In the genomic region with DNA sequence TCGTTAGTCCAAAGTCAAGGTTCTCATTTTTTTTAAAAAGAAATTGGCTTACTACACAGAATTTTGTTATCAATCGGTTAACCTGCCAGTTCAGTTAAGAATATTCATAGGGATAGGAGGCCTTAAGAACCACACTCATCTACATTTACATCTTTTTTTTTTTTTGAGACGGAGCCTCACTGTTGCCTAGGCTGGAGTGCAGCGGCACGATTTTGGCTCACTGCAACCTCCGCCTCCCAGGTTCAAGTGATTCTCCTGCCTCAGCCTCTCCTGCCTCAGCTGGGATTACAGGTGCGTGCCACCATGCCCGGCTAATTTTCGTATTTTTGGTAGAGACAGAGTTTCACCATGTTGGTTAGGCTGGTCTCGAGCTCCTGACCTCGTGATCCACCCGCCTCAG, we compare ENCODE assay signal across 23 cellular contexts. TPM values are rescaled to one million over a fixed set of nuclear protein-coding genes. Genes with fewer than 3 reads are reported as not detected.
A peak's percentile ranks its signal among the peaks of the same experiment; 100 is the strongest.
DNase-seq lines count a peak whose midpoint lies in the region; ATAC-seq and TF ChIP-seq lines count a peak whose summit lies in the region.
"Had no signal": no experiment of that assay in that cellular context is flagged by ENCODE, and none has a peak within 500 bp of the region (broad histone marks: within the 10 kb centered on the region; RNA-seq: fewer than 3 reads in every experiment).

No MANE protein-coding gene starts in this region.

- H3K4me3 Mint-ChIP-seq in T-helper 2 cell treated with Interferon-gamma antibody and Interleukin-4, amounts not matched to agents 5 μg/mL and 100 μg/mL, for 36 hours: peak overlapping the region; percentile 65
- H3K4me3 Mint-ChIP-seq in activated naive CD8-positive, alpha-beta T cell treated with anti-CD3 and anti-CD28 coated beads for 36 hours: no peak overlapping the region
- no peak overlapping the region for H3K4me3 Mint-ChIP-seq in nephron progenitor cell
- H3K4me3 Mint-ChIP-seq: brain, endodermal cell, mesothelial cell of epicardium, T-cell, type B pancreatic cell had no signal

- peaks cover 75% of the 10 kb centered on the region for H3K4me1 Mint-ChIP-seq in T-helper 2 cell treated with Interferon-gamma antibody and Interleukin-4, amounts not matched to agents 5 μg/mL and 100 μg/mL, for 36 hours (ENCODE audit: low read depth)
- peaks cover 35% of the 10 kb centered on the region for H3K4me1 Mint-ChIP-seq in activated naive CD8-positive, alpha-beta T cell treated with anti-CD3 and anti-CD28 coated beads for 36 hours
- H3K4me1 Mint-ChIP-seq in nephron progenitor cell: peaks cover 5% of the 10 kb centered on the region

- H3K27ac Mint-ChIP-seq in T-helper 2 cell treated with Interferon-gamma antibody and Interleukin-4, amounts not matched to agents 5 μg/mL and 100 μg/mL, for 36 hours: peak overlapping the region; percentile 85
- H3K27ac Mint-ChIP-seq in activated naive CD8-positive, alpha-beta T cell treated with anti-CD3 and anti-CD28 coated beads for 36 hours: peak overlapping the region; percentile 34
- peak overlapping the region; percentile 66 for H3K27ac Mint-ChIP-seq in nephron progenitor cell

- TF ChIP-seq EP300 in suprapubic skin (IDR thresholded peaks at IDR 0.05): no peak

- peaks cover 68% of the 10 kb centered on the region for H3F3A ChIP-seq in GM23248 (ENCODE audit: insufficient read depth)

- H3K27ac ChIP-seq in GM23248 (peak overlapping the region; percentile 65), suprapubic skin (no peak overlapping the region)
- H3K27ac ChIP-seq: WERI-Rb-1 had no signal

- H3K4me2 ChIP-seq in GM23248 (ENCODE audit: unreplicated experiment): peak overlapping the region; percentile 48

- H3K4me1 ChIP-seq in GM23248 (ENCODE audit: insufficient read depth) (peaks cover 30% of the 10 kb centered on the region), suprapubic skin (peaks cover 3% of the 10 kb centered on the region)
- H3K4me1 ChIP-seq: BE2C had no signal

- no peaks in the 10 kb centered on the region for H3K9me2 ChIP-seq in GM23248 (ENCODE audit: insufficient read depth)

- peaks cover 71% of the 10 kb centered on the region for H3K36me3 Mint-ChIP-seq in T-helper 2 cell treated with Interferon-gamma antibody and Interleukin-4, amounts not matched to agents 5 μg/mL and 100 μg/mL, for 36 hours (ENCODE audit: low read depth)
- H3K36me3 Mint-ChIP-seq in activated naive CD8-positive, alpha-beta T cell treated with anti-CD3 and anti-CD28 coated beads for 36 hours: peaks cover 35% of the 10 kb centered on the region
- H3K36me3 Mint-ChIP-seq in nephron progenitor cell (ENCODE audit: low read depth): peaks cover 29% of the 10 kb centered on the region

- no peak overlapping the region for H2AFZ ChIP-seq in GM23248

- no peak for ATAC-seq in HG03280 (IDR thresholded peaks at IDR 0.05; ENCODE audit: unreplicated experiment)
- ATAC-seq: T-cell had no signal

- peaks cover under 1% of the 10 kb centered on the region for H3K9me3 Mint-ChIP-seq in T-helper 2 cell treated with Interferon-gamma antibody and Interleukin-4, amounts not matched to agents 5 μg/mL and 100 μg/mL, for 36 hours
- H3K9me3 Mint-ChIP-seq in activated naive CD8-positive, alpha-beta T cell treated with anti-CD3 and anti-CD28 coated beads for 36 hours: no peaks in the 10 kb centered on the region
- H3K9me3 Mint-ChIP-seq in nephron progenitor cell: no peaks in the 10 kb centered on the region
- H3K9me3 Mint-ChIP-seq: activated T-helper 1 cell treated with anti-CD3 and anti-CD28 coated beads, Interleukin-12 subunit alpha, Interleukin-12 subunit beta, Interleukin-2, Interleukin-4 antibody, amounts not matched to agents 30 ng/mL and 10 ng/mL and 1 ng/mL, durations not matched to agents 14 hours and 24 hours and 36 hours; brain; endodermal cell; IgD-negative memory B cell; mesothelial cell of epicardium; stimulated activated naive CD8-positive, alpha-beta T cell treated with anti-CD3 and anti-CD28 coated beads, Interleukin-15, amount 100 ng/mL, for 72 hours; T-cell; type B pancreatic cell had no signal

- H4K20me1 ChIP-seq in GM23248 (ENCODE audit: insufficient read depth): no peaks in the 10 kb centered on the region

- no peak for TF ChIP-seq POLR2A in suprapubic skin (IDR thresholded peaks at IDR 0.05)

- H3K27me3 ChIP-seq in GM23248 (replicated peaks; ENCODE audit: insufficient read depth): no peaks in the 10 kb centered on the region
- H3K27me3 ChIP-seq in suprapubic skin: no peaks in the 10 kb centered on the region
- H3K27me3 ChIP-seq: BE2C had no signal

- WGBS in GM23248 (ENCODE audit: low coverage in 1 of 2, low lambda C conversion rate in 2 of 2, missing lambda C conversion rate in 2 of 2), 2 experiments: 96 to 98% methylated on average over 12 of the region's 12 CpGs
- 94% methylated on average over 12 of the region's 12 CpGs for WGBS in suprapubic skin

- no peaks in the 10 kb centered on the region for H3K27me3 Mint-ChIP-seq in T-helper 2 cell treated with Interferon-gamma antibody and Interleukin-4, amounts not matched to agents 5 μg/mL and 100 μg/mL, for 36 hours (ENCODE audit: low read depth)
- no peaks in the 10 kb centered on the region for H3K27me3 Mint-ChIP-seq in activated naive CD8-positive, alpha-beta T cell treated with anti-CD3 and anti-CD28 coated beads for 36 hours
- H3K27me3 Mint-ChIP-seq in nephron progenitor cell (ENCODE audit: low read depth, poor library complexity): no peaks in the 10 kb centered on the region
- H3K27me3 Mint-ChIP-seq: brain; IgD-negative memory B cell; stimulated activated naive CD8-positive, alpha-beta T cell treated with anti-CD3 and anti-CD28 coated beads, Interleukin-15, amount 100 ng/mL, for 72 hours; T-cell; type B pancreatic cell had no signal

- H3K9ac ChIP-seq in GM23248: no peak overlapping the region

- H3K36me3 ChIP-seq in GM23248 (ENCODE audit: low read depth): peaks cover 19% of the 10 kb centered on the region
- peaks cover 28% of the 10 kb centered on the region for H3K36me3 ChIP-seq in suprapubic skin

- H3K4me3 ChIP-seq in GM23248: no peak overlapping the region
- H3K4me3 ChIP-seq in suprapubic skin: no peak overlapping the region

- no peak for TF ChIP-seq CTCF in nephron progenitor cell (IDR thresholded peaks at IDR 0.05)
- TF ChIP-seq CTCF in suprapubic skin (IDR thresholded peaks at IDR 0.05): no peak

- no peaks in the 10 kb centered on the region for H3K9me3 ChIP-seq in GM23248 (ENCODE audit: low read depth)
- no peaks in the 10 kb centered on the region for H3K9me3 ChIP-seq in suprapubic skin
- H3K9me3 ChIP-seq: BE2C had no signal

- in situ Hi-C loops in GM23248 (cut with MboI): no loop called here

- peaks cover 6% of the 10 kb centered on the region; the same call in 1 of the 2 replicates for H3K79me2 ChIP-seq in GM23248 (ENCODE audit: insufficient read depth)

- DNase-seq in T-helper 2 cell treated with Interferon-gamma antibody and Interleukin-4, amounts not matched to agents 5 μg/mL and 100 μg/mL, for 36 hours (ENCODE audit: low spot score): no peak
- DNase-seq in T-helper 2 cell (no peak), GM23248 (no peak), nephron progenitor cell (no peak), suprapubic skin (ENCODE audit: low spot score in 2 of 2) (no peak), globus pallidus (ENCODE audit: low spot score) (no peak)
- DNase-seq in activated naive CD8-positive, alpha-beta T cell treated with anti-CD3 and anti-CD28 coated beads for 36 hours: no peak
- DNase-seq: 8988T, BE2C, Calu3, endodermal cell, NCI-H1694, NCI-H748 treated with DMSO at 0.1 percent for 48 hours, SHP77, T-cell, WERI-Rb-1 had no signal

RNA-seq across cellular contexts. Expression of a gene that starts 33.7 kb away (rescaled TPM):
- 91.4 and 130 TPM in 2 replicates for total RNA-seq in GM23248 (2014; rRNA removed; shearing (Covaris generic))
- 65.3 and 65.5 TPM in 2 replicates for polyA plus RNA-seq in GM23248 (2016; fragmentation: Nextera tagmentation; extraction: Ambion mirVana)
- 100 to 1,000 TPM; 198 to 210 TPM for total RNA-seq in activated naive CD8-positive, alpha-beta T cell treated with anti-CD3 and anti-CD28 coated beads for 36 hours
- 10 to 100 TPM; 70.6 to 87.5 (median 75.8) TPM for total RNA-seq in suprapubic skin

RNA-seq across cellular contexts. Expression of a gene that starts 33.9 kb away (rescaled TPM):
- total RNA-seq in GM23248 (2014; rRNA removed; shearing (Covaris generic)): 15.2 and 22.4 TPM in 2 replicates
- polyA plus RNA-seq in GM23248 (2016; fragmentation: Nextera tagmentation; extraction: Ambion mirVana): 28.7 and 31.7 TPM in 2 replicates
- total RNA-seq in activated naive CD8-positive, alpha-beta T cell treated with anti-CD3 and anti-CD28 coated beads for 36 hours: 10 to 100 TPM; 28.6 to 29.1 TPM
- 10 to 100 TPM; 16.1 to 30.1 (median 24.0) TPM for total RNA-seq in suprapubic skin

RNA-seq across cellular contexts. Expression of a gene that starts 48.5 kb away (rescaled TPM):
- 16.1 and 28.2 TPM in 2 replicates for total RNA-seq in GM23248 (2014; rRNA removed; shearing (Covaris generic))
- 11.6 and 15.7 TPM in 2 replicates for polyA plus RNA-seq in GM23248 (2016; fragmentation: Nextera tagmentation; extraction: Ambion mirVana)
- 10 to 100 TPM; 54.5 to 59.0 TPM for total RNA-seq in activated naive CD8-positive, alpha-beta T cell treated with anti-CD3 and anti-CD28 coated beads for 36 hours
- total RNA-seq in suprapubic skin: 10 to 100 TPM; 31.7 to 43.6 (median 41.2) TPM

Comparison
In these comparisons a context has a peak if more than half of its experiments do, and no peak if none do; other contexts are left out.
1. H3K27ac Mint-ChIP-seq: peak in every context shown above with its lines; median percentile 85 in T-helper 2 cell treated with Interferon-gamma antibody and Interleukin-4, amounts not matched to agents 5 μg/mL and 100 μg/mL, for 36 hours; 66 in nephron progenitor cell; 34 in activated naive CD8-positive, alpha-beta T cell treated with anti-CD3 and anti-CD28 coated beads for 36 hours.